In the genomic region with DNA sequence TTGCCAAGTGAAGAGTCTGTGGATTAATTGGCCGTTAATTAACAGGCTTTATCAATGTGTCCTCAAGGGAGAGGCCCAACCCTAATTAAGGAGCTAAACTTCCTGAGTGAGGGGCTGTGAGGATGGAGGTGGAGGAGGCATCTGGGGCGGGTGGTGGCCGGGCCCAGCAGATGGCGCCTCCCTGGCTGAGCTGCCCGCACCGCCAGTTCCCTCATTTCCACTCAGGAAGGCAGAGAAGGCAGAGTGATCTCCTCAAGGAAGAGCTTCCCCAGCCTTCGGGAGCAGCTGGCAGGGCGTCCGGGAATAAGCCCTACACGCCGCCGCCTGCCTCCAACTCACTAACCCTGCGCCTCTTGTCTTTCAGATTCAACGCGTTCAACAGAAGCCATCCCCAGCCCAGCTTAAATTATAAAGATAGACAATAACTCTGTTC, we compare ENCODE assay signal across 8 cellular contexts. TPM values are rescaled to one million over a fixed set of nuclear protein-coding genes. Genes with fewer than 3 reads are reported as not detected.
DNase-seq lines count a peak whose midpoint lies in the region; ATAC-seq and TF ChIP-seq lines count a peak whose summit lies in the region.

No MANE protein-coding gene starts in this region.

- DNase-seq in Caco-2 (peak in 1 of 2 experiments; percentile 65), LNCaP clone FGC (ENCODE audit: low read depth) (peak; percentile 35), testis (peak; percentile 81)
- no peak for DNase-seq in central memory CD8-positive, alpha-beta T cell (ENCODE audit: low spot score in 2 of 2)
- DNase-seq in activated CD4-positive, alpha-beta T cell treated with anti-CD3 and anti-CD28 coated beads, Interleukin-2, amount 50 U/mL, for 1 hour = no peak
- no peak for DNase-seq in activated naive CD4-positive, alpha-beta T cell treated with anti-CD3 and anti-CD28 coated beads, Interleukin-2, amount 50 U/mL, for 72 hours (ENCODE audit: low spot score in 2 of 2)

- ATAC-seq in central memory CD8-positive, alpha-beta T cell (replicated peaks; ENCODE audit: extremely low read depth, poor library complexity, severe bottlenecking) = no peak
- no peak for ATAC-seq in HG02763 (IDR thresholded peaks at IDR 0.05; ENCODE audit: unreplicated experiment)
- ATAC-seq in activated naive CD4-positive, alpha-beta T cell treated with anti-CD3 and anti-CD28 coated beads, Interleukin-2, amount 50 U/mL, for 72 hours = no peak

- TF ChIP-seq CTCF in Caco-2 (IDR thresholded peaks at IDR 0.05; ENCODE audit: insufficient read depth in 1 of 2, low read depth in 1 of 2, low read length in 1 of 2, severe bottlenecking in 1 of 2, unreplicated experiment in 1 of 2) (peak; percentile 38 to 65), LNCaP clone FGC (IDR thresholded peaks at IDR 0.05; ENCODE audit: control insufficient read depth, extremely low read depth, insufficient read depth) (peak; percentile 81), testis (IDR thresholded peaks at IDR 0.05) (peak; percentile 48 to 61 (median 51))

- H3K27ac Mint-ChIP-seq in Caco-2 (ENCODE audit: unreplicated experiment) = peak overlapping the region; percentile 23
- peak overlapping the region; percentile 19 for H3K27ac Mint-ChIP-seq in central memory CD8-positive, alpha-beta T cell (ENCODE audit: low read depth)
- H3K27ac Mint-ChIP-seq in activated naive CD4-positive, alpha-beta T cell treated with anti-CD3 and anti-CD28 coated beads, Interleukin-2, amount 50 U/mL, for 72 hours = peak overlapping the region in 1 of 2 donors; percentile 74

- POLR2A ChIA-PET in Caco-2 (lab: Charles Lee) = no interaction called here

- no peak overlapping the region for H3K4me3 Mint-ChIP-seq in Caco-2 (ENCODE audit: unreplicated experiment)
- no peak overlapping the region for H3K4me3 Mint-ChIP-seq in central memory CD8-positive, alpha-beta T cell

- TF ChIP-seq POLR2A in testis (IDR thresholded peaks at IDR 0.05) = no peak

- H3K27me3 ChIP-seq in Caco-2 (replicated peaks; ENCODE audit: control insufficient read depth, insufficient read depth, low read length) = no peaks in the 10 kb centered on the region
- H3K27me3 ChIP-seq in layer of hippocampus (ENCODE audit: control insufficient read depth, insufficient read depth, low read length) = no peaks in the 10 kb centered on the region
- no peaks in the 10 kb centered on the region for H3K27me3 ChIP-seq in testis

- H3K4me1 ChIP-seq in Caco-2 (no peaks in the 10 kb centered on the region), testis (peaks cover 4% of the 10 kb centered on the region)

- no peaks in the 10 kb centered on the region for H3K27me3 Mint-ChIP-seq in Caco-2 (ENCODE audit: insufficient read depth, unreplicated experiment)
- H3K27me3 Mint-ChIP-seq in central memory CD8-positive, alpha-beta T cell = no peaks in the 10 kb centered on the region

- no TSS peak for BruUV-seq in Caco-2 (replicated peaks; lab: Mats Ljungman, UMichigan)

- peak overlapping the region; percentile 2 for H3K27ac ChIP-seq in layer of hippocampus (ENCODE audit: low read depth, low read length)
- no peak overlapping the region for H3K27ac ChIP-seq in testis

- WGBS in testis, 2 donors = 37 to 43% methylated on average over 15 of the region's 15 CpGs

- H3K4me3 ChIP-seq in Caco-2 (ENCODE audit: low read depth, low read length) (no peak overlapping the region), LNCaP clone FGC (ENCODE audit: low read depth, low read length) (no peak overlapping the region), testis (no peak overlapping the region)

- H3K4me1 Mint-ChIP-seq in Caco-2 (ENCODE audit: low read depth, unreplicated experiment) = no peaks in the 10 kb centered on the region
- H3K4me1 Mint-ChIP-seq in central memory CD8-positive, alpha-beta T cell = no peaks in the 10 kb centered on the region

- H3K9me3 Mint-ChIP-seq in Caco-2 (ENCODE audit: unreplicated experiment) = no peaks in the 10 kb centered on the region
- no peaks in the 10 kb centered on the region for H3K9me3 Mint-ChIP-seq in central memory CD8-positive, alpha-beta T cell
- no peaks in the 10 kb centered on the region for H3K9me3 Mint-ChIP-seq in activated naive CD4-positive, alpha-beta T cell treated with anti-CD3 and anti-CD28 coated beads, Interleukin-2, amount 50 U/mL, for 72 hours

- H3K36me3 Mint-ChIP-seq in Caco-2 (ENCODE audit: insufficient read depth, unreplicated experiment) = peaks cover 83% of the 10 kb centered on the region
- H3K36me3 Mint-ChIP-seq in central memory CD8-positive, alpha-beta T cell (ENCODE audit: insufficient read depth) = peaks cover 31% of the 10 kb centered on the region
- peaks cover 0 to 8% of the 10 kb centered on the region in 2 donors for H3K36me3 Mint-ChIP-seq in activated naive CD4-positive, alpha-beta T cell treated with anti-CD3 and anti-CD28 coated beads, Interleukin-2, amount 50 U/mL, for 72 hours

- no peaks in the 10 kb centered on the region for H3K9me3 ChIP-seq in Caco-2
- no peaks in the 10 kb centered on the region for H3K9me3 ChIP-seq in testis

- peaks cover 1% of the 10 kb centered on the region for H3K36me3 ChIP-seq in Caco-2 (ENCODE audit: control insufficient read depth, insufficient read depth, low read length)
- no peaks in the 10 kb centered on the region for H3K36me3 ChIP-seq in testis (ENCODE audit: low read depth, missing control alignments)

- intact Hi-C loops in Caco-2 (cut with micrococcal nuclease; ENCODE audit: unreplicated experiment) (loop anchor here (1.0 kb wide), 1 partner anchor 163 kb away; no protein-coding TSS in a partner anchor), testis (cut with DNase I; ENCODE audit: low total_unique reads) (no loop called here)

- CTCF ChIA-PET in Caco-2 (lab: Charles Lee) = interaction anchor here (0.7 to 1.2 kb wide), 8 partner anchors 114 to 304 kb away, joined by 3 to 6 read pairs (median 5); no protein-coding TSS in a partner anchor

RNA-seq across cellular contexts. Expression of a gene that starts 55.5 kb away (rescaled TPM):
- total RNA-seq in Caco-2 (2022) (14.7 and 16.1 TPM in 2 replicates), testis (10 to 100 TPM; 35.1 to 47.2 TPM)
- 39.3 TPM for polyA plus RNA-seq in testis (ENCODE audit: insufficient read depth, low read depth, low replicate concordance)
- 10 to 100 TPM in 1 of 2 donors, 1 to 10 TPM in 1; 9.3 to 11.6 TPM for total RNA-seq in activated naive CD4-positive, alpha-beta T cell treated with anti-CD3 and anti-CD28 coated beads, Interleukin-2, amount 50 U/mL, for 72 hours

Comparison
In these comparisons a context has a peak if more than half of its experiments do, and no peak if none do; other contexts are left out.
1. DNase-seq: peak in LNCaP clone FGC (single experiment) and testis (single experiment); none in central memory CD8-positive, alpha-beta T cell (0 of 2), activated CD4-positive, alpha-beta T cell treated with anti-CD3 and anti-CD28 coated beads, Interleukin-2, amount 50 U/mL, for 1 hour (single experiment) and activated naive CD4-positive, alpha-beta T cell treated with anti-CD3 and anti-CD28 coated beads, Interleukin-2, amount 50 U/mL, for 72 hours (0 of 2).
2. Peak in every context shown above with its lines, with median percentiles within 50 percentile points of each other: CTCF ChIP-seq.